In genomic region chr4:4433941-4434340, GRCh38 we compare ENCODE assay signal across 16 cellular contexts. TPM values are rescaled to one million over a fixed set of nuclear protein-coding genes. Genes with fewer than 3 reads are reported as not detected.
A peak's percentile ranks its signal among the peaks of the same experiment; 100 is the strongest.
DNase-seq lines count a peak whose midpoint lies in the region; ATAC-seq and TF ChIP-seq lines count a peak whose summit lies in the region.
"Had no signal": no experiment of that assay in that cellular context is flagged by ENCODE, and none has a peak within 500 bp of the region (broad histone marks: within the 10 kb centered on the region; RNA-seq: fewer than 3 reads in every experiment).

No MANE protein-coding gene starts in this region.

- H3K4me3 Mint-ChIP-seq in endodermal cell (no peak overlapping the region), neural crest cell (no peak overlapping the region)
- H3K4me3 Mint-ChIP-seq: CD4-positive, alpha-beta T cell; GM23338 had no signal

- H3K9me3 ChIP-seq in heart right ventricle = no peaks in the 10 kb centered on the region
- no peaks in the 10 kb centered on the region for H3K9me3 ChIP-seq in right atrium auricular region
- H3K9me3 ChIP-seq in endodermal cell (ENCODE audit: control insufficient read depth, low read length) = no peaks in the 10 kb centered on the region
- H3K9me3 ChIP-seq in smooth muscle cell (replicated peaks; ENCODE audit: low read depth) = no peaks in the 10 kb centered on the region
- H3K9me3 ChIP-seq: Caco-2 had no signal

- no peak overlapping the region for H3K4me2 ChIP-seq in smooth muscle cell
- H3K4me2 ChIP-seq: GM23338 had no signal

- no peak overlapping the region for H2AFZ ChIP-seq in smooth muscle cell (ENCODE audit: low read depth)
- H2AFZ ChIP-seq: GM23338 had no signal

- H3K79me2 ChIP-seq in smooth muscle cell (ENCODE audit: low read depth) = no peaks in the 10 kb centered on the region

- H3K4me1 Mint-ChIP-seq in endodermal cell (peaks cover 2% of the 10 kb centered on the region), neural crest cell (peaks cover 3% of the 10 kb centered on the region)

- no peaks in the 10 kb centered on the region for H3F3A ChIP-seq in smooth muscle cell (ENCODE audit: low read depth)

- peak in 5 of 8 donors; percentile 62 to 83 (median 77) for ATAC-seq in heart right ventricle
- ATAC-seq: GM23338 had no signal

- WGBS in heart right ventricle, 2 donors = 38 to 71% methylated on average over 4 of the region's 4 CpGs
- WGBS in endodermal cell (ENCODE audit: insufficient coverage in 1 of 2, insufficient read length in 1 of 2), 2 experiments = 90 to 91% methylated on average over 4 of the region's 4 CpGs
- WGBS in smooth muscle cell (ENCODE audit: low lambda C conversion rate) = 76% methylated on average over 4 of the region's 4 CpGs

- H3K4me3 ChIP-seq in heart right ventricle = no peak overlapping the region
- H3K4me3 ChIP-seq in right atrium auricular region = no peak overlapping the region
- H3K4me3 ChIP-seq in endodermal cell (ENCODE audit: low read length) = no peak overlapping the region
- H3K4me3 ChIP-seq in smooth muscle cell = no peak overlapping the region
- H3K4me3 ChIP-seq: GM23338 had no signal

- H3K36me3 Mint-ChIP-seq in endodermal cell (ENCODE audit: low read depth) = peaks cover 22% of the 10 kb centered on the region
- H3K36me3 Mint-ChIP-seq in neural crest cell (ENCODE audit: low read depth) = no peaks in the 10 kb centered on the region

- intact Hi-C loops in heart right ventricle (cut with DNase I) = loop anchor here in 1 of 10 donors (10.0 kb wide), 1 partner anchor 179 kb away; no protein-coding TSS in a partner anchor

- peaks cover 7% of the 10 kb centered on the region for H4K20me1 ChIP-seq in smooth muscle cell (ENCODE audit: low read depth)

- H3K27ac Mint-ChIP-seq in endodermal cell (no peak overlapping the region), neural crest cell (ENCODE audit: unreplicated experiment) (peak overlapping the region; percentile 40)
- H3K27ac Mint-ChIP-seq: CD4-positive, alpha-beta T cell; GM23338 had no signal

- no peak overlapping the region for H3K27ac ChIP-seq in heart right ventricle
- no peak overlapping the region for H3K27ac ChIP-seq in right atrium auricular region
- H3K27ac ChIP-seq in endodermal cell (ENCODE audit: low read depth, low read length) = no peak overlapping the region
- H3K27ac ChIP-seq in smooth muscle cell (ENCODE audit: low read depth) = no peak overlapping the region
- H3K27ac ChIP-seq: C4-2B had no signal

- H3K27me3 ChIP-seq in heart right ventricle = no peaks in the 10 kb centered on the region
- H3K27me3 ChIP-seq in right atrium auricular region = no peaks in the 10 kb centered on the region
- H3K27me3 ChIP-seq in endodermal cell (ENCODE audit: control insufficient read depth, insufficient read depth, low read length, poor library complexity, severe bottlenecking) = no peaks in the 10 kb centered on the region
- no peaks in the 10 kb centered on the region for H3K27me3 ChIP-seq in smooth muscle cell (ENCODE audit: low read depth)

- H3K4me1 ChIP-seq in heart right ventricle = peaks cover 0 to 7% (median 0%) of the 10 kb centered on the region in 9 donors
- peaks cover 0 to 4% of the 10 kb centered on the region in 2 donors for H3K4me1 ChIP-seq in right atrium auricular region
- no peaks in the 10 kb centered on the region for H3K4me1 ChIP-seq in endodermal cell (ENCODE audit: control insufficient read depth, insufficient read depth, low read length)
- H3K4me1 ChIP-seq in smooth muscle cell (ENCODE audit: low read depth) = no peaks in the 10 kb centered on the region

- H3K9me3 Mint-ChIP-seq in endodermal cell = no peaks in the 10 kb centered on the region
- H3K9me3 Mint-ChIP-seq in neural crest cell = no peaks in the 10 kb centered on the region
- H3K9me3 Mint-ChIP-seq: CD4-positive, alpha-beta T cell; GM23338 had no signal

- peaks cover 0 to 74% (median 21%) of the 10 kb centered on the region in 9 donors for H3K36me3 ChIP-seq in heart right ventricle
- peaks cover 24% of the 10 kb centered on the region for H3K36me3 ChIP-seq in right atrium auricular region
- peaks cover 6% of the 10 kb centered on the region for H3K36me3 ChIP-seq in endodermal cell (ENCODE audit: control insufficient read depth, insufficient read depth, low read length)
- no peaks in the 10 kb centered on the region for H3K36me3 ChIP-seq in smooth muscle cell (ENCODE audit: low read depth)

- TF ChIP-seq CTCF in heart right ventricle (IDR thresholded peaks at IDR 0.05) (no peak), right atrium auricular region (IDR thresholded peaks at IDR 0.05) (no peak), endodermal cell (conservative IDR thresholded peaks at IDR 0.05) (no peak), neural crest cell (conservative IDR thresholded peaks at IDR 0.05) (no peak), smooth muscle cell (IDR thresholded peaks at IDR 0.05; ENCODE audit: borderline replicate concordance, insufficient read depth, poor library complexity, severe bottlenecking) (no peak)

- H3K9ac ChIP-seq in endodermal cell (ENCODE audit: extremely low read depth, low read length, poor library complexity, severe bottlenecking) (no peak overlapping the region), smooth muscle cell (ENCODE audit: low read depth) (no peak overlapping the region)

- H3K27me3 Mint-ChIP-seq in endodermal cell (ENCODE audit: insufficient read depth) (peaks cover 2% of the 10 kb centered on the region), neural crest cell (ENCODE audit: low read depth) (no peaks in the 10 kb centered on the region)
- H3K27me3 Mint-ChIP-seq: CD4-positive, alpha-beta T cell had no signal

- DNase-seq in heart right ventricle = no peak
- DNase-seq in right atrium auricular region (ENCODE audit: low spot score) = no peak
- DNase-seq in endodermal cell = peak; percentile 10
- DNase-seq in neural crest cell (ENCODE audit: low read depth, low spot score) = no peak
- DNase-seq in smooth muscle cell (lab: John Stamatoyannopoulos, UW; ENCODE audit: unreplicated experiment) = no peak
- no peak for DNase-seq in medulla oblongata (ENCODE audit: extremely low spot score)
- DNase-seq: AML-193; Caco-2; CD4-positive, alpha-beta T cell; DMS153; DMS79; GDM1; HCEC 1CT had no signal

RNA-seq across cellular contexts. Expression of gene NSG1, which starts 47.0 kb away (rescaled TPM):
- 10 to 100 TPM in 1 of 10 donors, 1 to 10 TPM in 9; 1.4 to 10.5 (median 4.1) TPM for total RNA-seq in heart right ventricle
- polyA plus RNA-seq in heart right ventricle = 1 to 10 TPM; 1.5 to 1.6 TPM
- total RNA-seq in right atrium auricular region = 10 to 100 TPM; 14.4 to 19.6 TPM
- 1 to 10 TPM; 1.8 to 6.0 TPM for total RNA-seq in endodermal cell
- polyA plus RNA-seq in endodermal cell (2013, experiment 1 of 2) = 18.1 TPM
- polyA plus RNA-seq in endodermal cell (2013, experiment 2 of 2) = 14.0 TPM
- 23.7 and 24.5 TPM in 2 replicates for total RNA-seq in neural crest cell
- 11.4 and 15.4 TPM in 2 replicates for total RNA-seq in smooth muscle cell
- 8.4 and 19.0 TPM in 2 replicates for polyA plus RNA-seq in smooth muscle cell
- total RNA-seq: HT-29 had no signal
